Comparison of ENCODE assay signal across 32 cellular contexts in the genomic region with DNA sequence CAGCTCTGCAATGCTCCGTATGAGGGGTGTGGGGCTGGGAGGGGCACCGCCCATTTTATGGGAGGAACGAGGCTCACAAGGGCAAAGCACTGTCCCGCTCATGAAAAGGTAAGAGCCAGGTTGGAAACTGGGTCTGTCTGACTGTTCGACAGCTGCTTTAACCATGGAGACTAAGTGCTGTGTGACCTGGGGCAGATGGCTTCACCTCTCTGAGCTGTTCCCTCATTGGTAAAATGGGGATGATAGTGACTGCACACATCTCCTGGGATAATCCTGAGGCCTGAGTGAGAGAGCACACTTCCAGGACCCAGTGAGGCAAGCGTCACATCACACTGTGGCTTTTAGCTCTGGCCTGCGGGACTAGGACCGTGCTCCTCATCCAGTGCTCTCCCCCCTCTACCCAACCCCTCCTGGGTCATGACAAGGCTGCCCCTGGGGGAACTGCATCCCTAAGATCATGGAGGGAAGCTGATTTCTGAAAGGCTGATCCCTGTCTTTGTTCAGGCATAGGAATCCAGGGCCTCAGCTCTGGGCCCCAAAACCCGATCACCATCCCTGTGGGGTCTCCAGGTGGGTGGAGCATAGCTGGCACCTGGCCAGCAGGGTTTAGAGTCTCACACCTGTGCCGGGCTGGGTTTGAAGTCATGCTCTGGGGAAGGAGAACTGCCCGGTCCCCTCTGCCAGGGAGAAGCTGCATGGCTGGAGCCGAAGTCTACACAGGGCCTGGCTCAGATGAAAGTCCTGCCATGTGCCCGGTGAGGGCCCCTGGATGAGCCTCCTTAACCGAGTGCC. TPM values are rescaled to one million over a fixed set of nuclear protein-coding genes. Genes with fewer than 3 reads are reported as not detected.
"Had no signal": no experiment of that assay in that cellular context is flagged by ENCODE, and none has a peak within 500 bp of the region (broad histone marks: within the 10 kb centered on the region; RNA-seq: fewer than 3 reads in every experiment).

No MANE protein-coding gene starts in this region.

- H3K9ac ChIP-seq: neural progenitor cell had no signal

- H2AFZ ChIP-seq: hepatocyte, neural progenitor cell had no signal

- H3K4me1 ChIP-seq: esophagus muscularis mucosa, foreskin keratinocyte, gastroesophageal sphincter, heart left ventricle, neural progenitor cell, psoas muscle, sigmoid colon, spleen, testis, tibial artery had no signal

- H3K4me2 ChIP-seq: hepatocyte, neural progenitor cell had no signal

- FAIRE-seq: colon, kidney had no signal

- ATAC-seq: foreskin keratinocyte; gastroesophageal sphincter; naive thymus-derived CD4-positive, alpha-beta T cell; psoas muscle; stimulated activated naive CD8-positive, alpha-beta T cell treated with anti-CD3 and anti-CD28 coated beads, Interleukin-15, Interleukin-2, amounts not matched to agents 100 U/mL and 50 U/mL, for 24 hours had no signal

- DNase-seq: effector CD8-positive, alpha-beta T cell; endodermal cell; foreskin keratinocyte; heart left ventricle; kidney; mesenchymal stem cell; midbrain; naive thymus-derived CD4-positive, alpha-beta T cell; nucleus accumbens; ovary; psoas muscle; sigmoid colon; spleen; stimulated activated CD4-positive, alpha-beta T cell treated with anti-CD3 and anti-CD28 coated beads, Interleukin-4, amount 100 ng/mL, for 4 hours; stimulated activated naive CD8-positive, alpha-beta T cell treated with anti-CD3 and anti-CD28 coated beads, Interleukin-15, Interleukin-2, amounts not matched to agents 100 U/mL and 50 U/mL, for 24 hours; testis; tibial artery had no signal

- H3K36me3 ChIP-seq: esophagus muscularis mucosa, gastroesophageal sphincter, heart left ventricle, neural progenitor cell, ovary, sigmoid colon, spleen, tibial artery had no signal

- H3K79me2 ChIP-seq: hepatocyte had no signal

- H3K27me3 ChIP-seq: foreskin keratinocyte, heart left ventricle, hepatocyte, neural progenitor cell, ovary, sigmoid colon, testis had no signal

- H3K27ac ChIP-seq: esophagus muscularis mucosa, foreskin keratinocyte, gastroesophageal sphincter, heart left ventricle, hepatocyte, neural progenitor cell, ovary, psoas muscle, sigmoid colon, spleen, testis, tibial artery had no signal

- H3K4me3 ChIP-seq: esophagus muscularis mucosa, gastroesophageal sphincter, heart left ventricle, hepatocyte, neural progenitor cell, ovary, psoas muscle, sigmoid colon, spleen, testis, tibial artery had no signal

- H3K9me3 ChIP-seq: ovary, psoas muscle, sigmoid colon, testis, tibial artery had no signal

RNA-seq across cellular contexts. Expression of a gene that starts 21.3 kb away (rescaled TPM):
- total RNA-seq: endodermal cell; epithelial cell of proximal tubule; esophagus muscularis mucosa; fibroblast of lung; foreskin keratinocyte; gastroesophageal sphincter; heart left ventricle; hepatocyte; kidney; left lobe of liver; lower leg skin; lung microvascular endothelial cell; mucosa of gallbladder; naive thymus-derived CD4-positive, alpha-beta T cell; ovary; psoas muscle; renal cortical epithelial cell; right cardiac atrium; sigmoid colon; skeletal muscle tissue; spleen; urinary bladder had no signal
- polyA plus RNA-seq: fibroblast of lung; foreskin keratinocyte; heart left ventricle; hepatocyte; naive thymus-derived CD4-positive, alpha-beta T cell; ovary; psoas muscle; right cardiac atrium; sigmoid colon; spleen; urinary bladder had no signal

RNA-seq across cellular contexts. Expression of a gene that starts 22.8 kb away (rescaled TPM):
- total RNA-seq: epithelial cell of proximal tubule; esophagus muscularis mucosa; fibroblast of lung; foreskin keratinocyte; gastroesophageal sphincter; heart left ventricle; hepatocyte; kidney; left lobe of liver; lower leg skin; lung microvascular endothelial cell; mucosa of gallbladder; naive thymus-derived CD4-positive, alpha-beta T cell; ovary; psoas muscle; renal cortical epithelial cell; right cardiac atrium; sigmoid colon; spleen; urinary bladder had no signal
- polyA plus RNA-seq: fibroblast of lung; foreskin keratinocyte; heart left ventricle; hepatocyte; naive thymus-derived CD4-positive, alpha-beta T cell; ovary; psoas muscle; right cardiac atrium; sigmoid colon; spleen; urinary bladder had no signal
